In genomic region chrX:9995855-9996339, GRCh38 we compare ENCODE assay signal across 9 cellular contexts. TPM values are rescaled to one million over a fixed set of nuclear protein-coding genes. Genes with fewer than 3 reads are reported as not detected.
DNase-seq lines count a peak whose midpoint lies in the region; ATAC-seq and TF ChIP-seq lines count a peak whose summit lies in the region.
"Had no signal": no experiment of that assay in that cellular context is flagged by ENCODE, and none has a peak within 500 bp of the region (broad histone marks: within the 10 kb centered on the region; RNA-seq: fewer than 3 reads in every experiment).

No MANE protein-coding gene starts in this region.

- no peaks in the 10 kb centered on the region for H3K4me1 Mint-ChIP-seq in endothelial cell (ENCODE audit: unreplicated experiment)

- intact Hi-C loops in mucosa of descending colon (cut with DNase I, micrococcal nuclease): loop anchor here (5.0 kb wide), 1 partner anchor 121 kb away; no protein-coding TSS in a partner anchor

- no peak overlapping the region for H3K27ac Mint-ChIP-seq in endothelial cell (ENCODE audit: unreplicated experiment)

- ATAC-seq in HG03064 (IDR thresholded peaks at IDR 0.05; ENCODE audit: low read depth, unreplicated experiment): peak; percentile 66
- ATAC-seq in mucosa of descending colon: peak; percentile 98

- H3K27me3 Mint-ChIP-seq in endothelial cell (ENCODE audit: unreplicated experiment): peaks cover 2% of the 10 kb centered on the region

- DNase-seq in DMS153 treated with DMSO at 0.1 percent for 48 hours (lab: John Stamatoyannopoulos, UW; ENCODE audit: unreplicated experiment) (peak; percentile 11), DMS153 (lab: John Stamatoyannopoulos, UW) (no peak), NCI-H526 treated with DMSO at 0.1 percent for 48 hours (lab: John Stamatoyannopoulos, UW) (peak; percentile 74), endothelial cell (ENCODE audit: low spot score) (peak; percentile 82), mucosa of descending colon (peak; percentile 80 to 86 (median 83))
- DNase-seq in activated CD8-positive, alpha-beta memory T cell treated with anti-CD3 and anti-CD28 coated beads, Interleukin-2, amount 50 U/mL, for 4 hours: peak; percentile 80
- DNase-seq in stimulated activated CD8-positive, alpha-beta memory T cell treated with anti-CD3 and anti-CD28 coated beads, Interleukin-7, amount 100 ng/mL, for 24 hours (ENCODE audit: low read depth): peak; percentile 59

- no peaks in the 10 kb centered on the region for H3K36me3 ChIP-seq in mucosa of descending colon (ENCODE audit: low read depth)

- TF ChIP-seq CTCF in endothelial cell (IDR thresholded peaks at IDR 0.05; ENCODE audit: unreplicated experiment) (peak; percentile 92), mucosa of descending colon (IDR thresholded peaks at IDR 0.05) (peak; percentile 73)

- no peak overlapping the region for H3K4me3 Mint-ChIP-seq in endothelial cell (ENCODE audit: unreplicated experiment)

- H3K4me1 ChIP-seq in mucosa of descending colon (ENCODE audit: low read depth): no peaks in the 10 kb centered on the region

- H3K9me3 ChIP-seq in mucosa of descending colon: no peaks in the 10 kb centered on the region

- no peak overlapping the region for H3K4me3 ChIP-seq in mucosa of descending colon

- no peaks in the 10 kb centered on the region for H3K9me3 Mint-ChIP-seq in endothelial cell (ENCODE audit: unreplicated experiment)

- H3K36me3 Mint-ChIP-seq in endothelial cell (ENCODE audit: low read depth, unreplicated experiment): no peaks in the 10 kb centered on the region

RNA-seq across cellular contexts. Expression of gene CLDN34, which starts 28.7 kb away (rescaled TPM):
- total RNA-seq in endothelial cell (ENCODE audit: unreplicated experiment) (0.64 TPM), mucosa of descending colon (under 1 TPM in 1 of 3 donors, not detected in 2; 0.49 TPM)
- total RNA-seq: mononuclear cell had no signal
